In genomic region chr20:8853805-8854338, GRCh38 we compare ENCODE assay signal across 8 cellular contexts.
DNase-seq lines count a peak whose midpoint lies in the region; ATAC-seq, FAIRE-seq and TF ChIP-seq lines count a peak whose summit lies in the region.

No MANE protein-coding gene starts in this region.

- no peaks in the 10 kb centered on the region for H3K4me1 Mint-ChIP-seq in activated T-cell treated with anti-CD3 and anti-CD28 coated beads, Interleukin-2, amount 50 U/mL, for 72 hours (ENCODE audit: low read depth)

- peak in 1 of 2 donors; percentile 7 for DNase-seq in activated T-cell treated with anti-CD3 and anti-CD28 coated beads, Interleukin-2, amount 50 U/mL, for 72 hours
- no peak for DNase-seq in activated T-cell treated with anti-CD3 and anti-CD28 coated beads for 4 hours
- DNase-seq in HCT116 (ENCODE audit: low read depth, low spot score), result peak; percentile 40
- peak; percentile 8 for DNase-seq in MG63
- peak; percentile 84 for DNase-seq in RCC 7860 (ENCODE audit: low spot score)
- DNase-seq in mesenchymal stem cell, result peak; percentile 83
- DNase-seq in aorta, result no peak

- BruUV-seq in HCT116 (replicated peaks; lab: Mats Ljungman, UMichigan), result no TSS peak

- H3K4ac ChIP-seq in mesenchymal stem cell (ENCODE audit: low read depth in 1 of 2, low read length in 2 of 2), result no peak overlapping the region

- H2BK5ac ChIP-seq in mesenchymal stem cell (ENCODE audit: low read depth, low read length, poor library complexity, severe bottlenecking), result peak overlapping the region; percentile 87

- peak overlapping the region; percentile 71 for H2AK5ac ChIP-seq in mesenchymal stem cell (ENCODE audit: low read length, severe bottlenecking)

- CTCF ChIA-PET in HCT116 (lab: Charles Lee), result interaction anchor here (0.6 to 1.6 kb wide), 20 partner anchors 9 to 538 kb away, joined by 3 to 26 read pairs (median 3); no protein-coding TSS in a partner anchor

- no peaks in the 10 kb centered on the region for H3K27me3 ChIP-seq in HCT116 (ENCODE audit: insufficient read depth, low read length)
- H3K27me3 ChIP-seq in MG63, result no peaks in the 10 kb centered on the region
- H3K27me3 ChIP-seq in mesenchymal stem cell (ENCODE audit: control insufficient read depth in 1 of 2, insufficient read depth in 1 of 2, low read length in 2 of 2), result no peaks in the 10 kb centered on the region
- H3K27me3 ChIP-seq in aorta (ENCODE audit: control insufficient read depth in 1 of 2, insufficient read depth in 2 of 2, low read length in 1 of 2), result no peaks in the 10 kb centered on the region

- ATAC-seq in activated T-cell treated with anti-CD3 and anti-CD28 coated beads, Interleukin-2, amount 50 U/mL, for 72 hours (replicated peaks in 1 of 2), result peak; percentile 47 to 55
- ATAC-seq in HCT116 (peak; percentile 92), aorta (ENCODE audit: low FRiP score) (peak; percentile 91)

- no peak overlapping the region for H2AFZ ChIP-seq in HCT116 (ENCODE audit: low read depth, low read length, poor library complexity, severe bottlenecking)
- no peak overlapping the region for H2AFZ ChIP-seq in mesenchymal stem cell (ENCODE audit: low read depth, low read length)

- no peaks in the 10 kb centered on the region for H3K27me3 Mint-ChIP-seq in activated T-cell treated with anti-CD3 and anti-CD28 coated beads, Interleukin-2, amount 50 U/mL, for 72 hours (ENCODE audit: low read depth)

- H3K4me1 ChIP-seq in HCT116 (ENCODE audit: control insufficient read depth in 1 of 2, insufficient read depth in 2 of 2, low read length in 2 of 2) (no peaks in the 10 kb centered on the region), mesenchymal stem cell (ENCODE audit: control insufficient read depth, insufficient read depth, low read depth, low read length) (no peaks in the 10 kb centered on the region), aorta (ENCODE audit: control insufficient read depth in 1 of 2, insufficient read depth in 2 of 2, low read length in 2 of 2) (peaks cover 4 to 9% of the 10 kb centered on the region in 2 donors)

- H3K9ac ChIP-seq in HCT116 (ENCODE audit: low read length), result no peak overlapping the region
- peak overlapping the region; percentile 64 for H3K9ac ChIP-seq in mesenchymal stem cell (ENCODE audit: low read length)

- peak overlapping the region in 1 of 2 experiments; percentile 59 for H2BK12ac ChIP-seq in mesenchymal stem cell (ENCODE audit: low read length in 2 of 2)

- no peaks in the 10 kb centered on the region for H3K79me2 ChIP-seq in HCT116 (ENCODE audit: insufficient read depth, low read length)

- no peak overlapping the region for H4K8ac ChIP-seq in mesenchymal stem cell (ENCODE audit: low read length)

- no peak overlapping the region for H3K14ac ChIP-seq in mesenchymal stem cell (ENCODE audit: low read length in 2 of 2)

- H3K9me3 Mint-ChIP-seq in activated T-cell treated with anti-CD3 and anti-CD28 coated beads, Interleukin-2, amount 50 U/mL, for 72 hours, result peaks cover 0 to 2% of the 10 kb centered on the region in 2 donors

- RAD21 ChIA-PET in HCT116 (lab: Charles Lee; ENCODE audit: low non-redundant PET in 1 of 2, low total read pairs in 2 of 2, uncharacterized antibody in 2 of 2, unreplicated experiment in 2 of 2), result interaction anchor here (0.8 to 1.3 kb wide), 4 partner anchors 206 to 540 kb away, joined by 3 to 8 read pairs (median 3); no protein-coding TSS in a partner anchor

- H4K20me1 ChIP-seq in HCT116 (ENCODE audit: insufficient read depth), result no peaks in the 10 kb centered on the region

- peaks cover 4% of the 10 kb centered on the region for H3K79me1 ChIP-seq in mesenchymal stem cell (replicated peaks; ENCODE audit: low read length, poor library complexity, severe bottlenecking)

- H3K4me2 ChIP-seq in HCT116 (ENCODE audit: low read length) (peak overlapping the region; percentile 21; the same call in 1 of the 2 replicates), mesenchymal stem cell (ENCODE audit: low read length, poor library complexity, severe bottlenecking) (no peak overlapping the region)

- intact Hi-C loops in HCT116 (cut with micrococcal nuclease), result loop anchor here (1.0 to 10.0 kb wide), 3 partner anchors 319 to 541 kb away; no protein-coding TSS in a partner anchor
- intact Hi-C loops in aorta (cut with DNase I), result loop anchor here (2.0 to 10.0 kb wide), 6 partner anchors 211 to 541 kb away; partner anchors contain the start of gene PLCB4 (in 1 of the 2)

- no peaks in the 10 kb centered on the region for H3K36me3 ChIP-seq in HCT116 (ENCODE audit: control insufficient read depth in 1 of 2, insufficient read depth in 2 of 2, low read length in 2 of 2)
- H3K36me3 ChIP-seq in MG63, result no peaks in the 10 kb centered on the region
- H3K36me3 ChIP-seq in mesenchymal stem cell (ENCODE audit: control insufficient read depth in 1 of 2, insufficient read depth in 2 of 2, low read depth in 1 of 2, low read length in 2 of 2), result no peaks in the 10 kb centered on the region
- no peaks in the 10 kb centered on the region for H3K36me3 ChIP-seq in aorta (ENCODE audit: control insufficient read depth in 1 of 2, insufficient read depth in 2 of 2, low read length in 1 of 2)

- H3K4me3 ChIP-seq in HCT116 (replicated peaks in 1 of 2; ENCODE audit: low read depth in 1 of 2, low read length in 2 of 2), result no peak overlapping the region
- no peak overlapping the region for H3K4me3 ChIP-seq in MG63
- peak overlapping the region in 1 of 2 experiments; percentile 16 for H3K4me3 ChIP-seq in mesenchymal stem cell (ENCODE audit: insufficient read depth in 1 of 2, low read depth in 1 of 2, low read length in 2 of 2)
- peak overlapping the region; percentile 31 to 69 for H3K4me3 ChIP-seq in aorta (ENCODE audit: low read length in 2 of 2)

- no peak overlapping the region for H3K23ac ChIP-seq in mesenchymal stem cell (ENCODE audit: low read length in 2 of 2)

- peak overlapping the region in 1 of 2 experiments; percentile 44 for H3K18ac ChIP-seq in mesenchymal stem cell (ENCODE audit: low read depth in 1 of 2, low read length in 2 of 2)

- H3K36me3 Mint-ChIP-seq in activated T-cell treated with anti-CD3 and anti-CD28 coated beads, Interleukin-2, amount 50 U/mL, for 72 hours (ENCODE audit: insufficient read depth in 2 of 2), result no peaks in the 10 kb centered on the region

- no peak overlapping the region for H2BK15ac ChIP-seq in mesenchymal stem cell (ENCODE audit: low read depth, poor library complexity, severe bottlenecking)

- TF ChIP-seq RAD21 in HCT116 (IDR thresholded peaks at IDR 0.05; ENCODE audit: low read depth), result peak; percentile 80

- POLR2A ChIA-PET in HCT116 (lab: Charles Lee), result interaction anchor here (0.6 kb wide), 1 partner anchor 249 kb away, joined by 3 read pairs; no protein-coding TSS in a partner anchor

- peak; percentile 69 to 88 (median 80) for TF ChIP-seq CTCF in HCT116 (IDR thresholded peaks at IDR 0.05 in 2 of 3, conservative IDR thresholded peaks at IDR 0.05 in 1 of 3; ENCODE audit: borderline replicate concordance in 1 of 3, insufficient read depth in 1 of 3, low read depth in 2 of 3, low read length in 2 of 3)

- H3K27ac ChIP-seq in HCT116 (ENCODE audit: low read depth, low read length) (no peak overlapping the region), mesenchymal stem cell (ENCODE audit: low read length, poor library complexity, severe bottlenecking) (peak overlapping the region; percentile 97), aorta (ENCODE audit: low read depth in 1 of 2, low read length in 2 of 2) (peak overlapping the region; percentile 33 to 67)

- no peaks in the 10 kb centered on the region for H3K9me2 ChIP-seq in HCT116 (ENCODE audit: insufficient read depth)

- H3K9me3 ChIP-seq in HCT116 (ENCODE audit: control insufficient read depth in 1 of 2, insufficient read depth in 1 of 2, low read depth in 1 of 2, low read length in 2 of 2) (no peaks in the 10 kb centered on the region), MG63 (0 out of 2 replicates have a peak, but pooled peaks cover 2% of the 10 kb centered on the region), mesenchymal stem cell (ENCODE audit: control insufficient read depth, low read length) (no peaks in the 10 kb centered on the region), aorta (ENCODE audit: control insufficient read depth, low read length) (no peaks in the 10 kb centered on the region)

- H4K91ac ChIP-seq in mesenchymal stem cell (ENCODE audit: low read length), result no peak overlapping the region

- H3K27ac Mint-ChIP-seq in activated T-cell treated with anti-CD3 and anti-CD28 coated beads, Interleukin-2, amount 50 U/mL, for 72 hours, result no peak overlapping the region

- WGBS in mesenchymal stem cell, result 10% methylated on average over 6 of the region's 6 CpGs
- WGBS in aorta, 2 donors, result 6% methylated on average over 6 of the region's 6 CpGs

- no peak overlapping the region for H2BK120ac ChIP-seq in mesenchymal stem cell (ENCODE audit: low read depth, low read length)

- H3K4me3 Mint-ChIP-seq in activated T-cell treated with anti-CD3 and anti-CD28 coated beads, Interleukin-2, amount 50 U/mL, for 72 hours, result no peak overlapping the region

- no peak for TF ChIP-seq POLR2A in HCT116 (IDR thresholded peaks at IDR 0.05; ENCODE audit: borderline replicate concordance, extremely low read depth, insufficient read depth, insufficient read length)

- FAIRE-seq in RCC 7860 (lab: Jason Lieb, UNC) (peak; percentile 88), endometrium (lab: Jason Lieb, UNC) (peak; percentile 85)

TF ChIP-seq in HCT116, 20 proteins besides CTCF, POLR2A, EP300 and RAD21 (continues in another document):
- no peak for TF ChIP-seq CBX3 (IDR thresholded peaks at IDR 0.05; ENCODE audit: low read depth)
- no peak for TF ChIP-seq ZFX (IDR thresholded peaks at IDR 0.05)
- no peak for TF ChIP-seq EGR1 (IDR thresholded peaks at IDR 0.05; ENCODE audit: low read depth)
- no peak for TF ChIP-seq EZH2 (IDR thresholded peaks at IDR 0.05)
- TF ChIP-seq SP1 (IDR thresholded peaks at IDR 0.05; ENCODE audit: low read depth), result no peak

Comparison
In these comparisons a context has a peak if more than half of its experiments do, and no peak if none do; other contexts are left out.
1. DNase-seq: peak in HCT116 (single experiment), MG63 (single experiment), RCC 7860 (single experiment) and mesenchymal stem cell (single experiment); none in activated T-cell treated with anti-CD3 and anti-CD28 coated beads for 4 hours (single experiment) and aorta (0 of 2).
2. H3K4me3 ChIP-seq: peak in aorta (2 of 2); none in HCT116 (0 of 2) and MG63 (single experiment).
3. Peak in every context shown above with its lines, with median percentiles within 50 percentile points of each other: ATAC-seq.